ENCODE assay signal across 6 cellular contexts in genomic region chr1:153610334-153611023, GRCh38. TPM values are rescaled to one million over a fixed set of nuclear protein-coding genes. Genes with fewer than 3 reads are reported as not detected.
DNase-seq lines count a peak whose midpoint lies in the region; TF ChIP-seq lines count a peak whose summit lies in the region.
"Had no signal": no experiment of that assay in that cellular context is flagged by ENCODE, and none has a peak within 500 bp of the region (broad histone marks: within the 10 kb centered on the region; RNA-seq: fewer than 3 reads in every experiment).

No MANE protein-coding gene starts in this region.

- peak overlapping the region; percentile 99 for H3K27ac ChIP-seq in RWPE1
- peak overlapping the region in 2 of 3 donors; percentile 73 to 78 for H3K27ac ChIP-seq in thyroid gland
- H3K27ac ChIP-seq: SJCRH30 had no signal

- H3K9me3 ChIP-seq in thyroid gland: no peaks in the 10 kb centered on the region
- H3K9me3 ChIP-seq: SJCRH30 had no signal

- no peak for TF ChIP-seq POLR2A in thyroid gland (IDR thresholded peaks at IDR 0.05)

- no peak for DNase-seq in RWPE1 (ENCODE audit: low spot score)
- no peak for DNase-seq in fibroblast of villous mesenchyme (ENCODE audit: low read depth)
- no peak for DNase-seq in thyroid gland
- DNase-seq in NCI-H524 treated with DMSO at 0.1 percent for 48 hours (lab: John Stamatoyannopoulos, UW): no peak
- DNase-seq in hypothalamus (lab: John Stamatoyannopoulos, UW): no peak
- DNase-seq: SJCRH30 had no signal

- H3K4me3 ChIP-seq in fibroblast of villous mesenchyme (ENCODE audit: low read depth, low read length) (peak overlapping the region; percentile 21), thyroid gland (replicated peaks in 1 of 3) (no peak overlapping the region)
- H3K4me3 ChIP-seq: SJCRH30 had no signal

- 45 to 53% methylated on average over 4 of the region's 10 CpGs for WGBS in thyroid gland, 2 donors

- CTCF ChIA-PET in RWPE1 (lab: Yijun Ruan, JAX): interaction anchor here (1.0 to 2.3 kb wide), 3 partner anchors 38 to 101 kb away, joined by 4 to 8 read pairs (median 4); no protein-coding TSS in a partner anchor

- H3K27me3 ChIP-seq in thyroid gland: no peaks in the 10 kb centered on the region
- H3K27me3 ChIP-seq: SJCRH30 had no signal

- TF ChIP-seq CTCF in RWPE1 (conservative IDR thresholded peaks at IDR 0.05; ENCODE audit: low read depth) (no peak), fibroblast of villous mesenchyme (IDR thresholded peaks at IDR 0.05; ENCODE audit: insufficient read depth, low read depth, low read length) (no peak), thyroid gland (IDR thresholded peaks at IDR 0.05) (no peak)

- peaks cover 55 to 67% of the 10 kb centered on the region in 2 donors for H3K4me1 ChIP-seq in thyroid gland

- POLR2A ChIA-PET in RWPE1 (lab: Yijun Ruan, JAX; ENCODE audit: low non-redundant PET): interaction anchor here (1.5 to 7.6 kb wide), 2 partner anchors 16 to 24 kb away, joined by 6 to 56 read pairs; partner anchors contain the start of genes CHTOP, S100A1 and S100A13

- peaks cover 14% of the 10 kb centered on the region in 2 donors for H3K36me3 ChIP-seq in thyroid gland
- H3K36me3 ChIP-seq: SJCRH30 had no signal

- intact Hi-C loops in thyroid gland (cut with DNase I): loop anchor here (5.0 kb wide), 1 partner anchor 33 kb away; no protein-coding TSS in a partner anchor

RNA-seq across cellular contexts. Expression of gene S100A16, which starts 2.5 kb away (rescaled TPM):
- 159 and 206 TPM in 2 replicates for total RNA-seq in fibroblast of villous mesenchyme
- total RNA-seq in thyroid gland: 100 to 1,000 TPM in 1 of 4 donors, 10 to 100 TPM in 3; 62.7 to 104 (median 76.3) TPM

RNA-seq across cellular contexts. Expression of gene S100A14, which starts 5.6 kb away (rescaled TPM):
- total RNA-seq in fibroblast of villous mesenchyme (not detected in 2 replicates), thyroid gland (100 to 1,000 TPM; 112 to 175 (median 132) TPM)
- total RNA-seq: SJCRH30 had no signal

RNA-seq across cellular contexts. Expression of gene S100A13, which starts 16.8 kb away (rescaled TPM):
- total RNA-seq in fibroblast of villous mesenchyme: 160 and 178 TPM in 2 replicates
- 100 to 1,000 TPM; 219 to 545 (median 343) TPM for total RNA-seq in thyroid gland

RNA-seq across cellular contexts. Expression of gene S100A1, which starts 17.8 kb away (rescaled TPM):
- not detected in 2 replicates for total RNA-seq in fibroblast of villous mesenchyme
- total RNA-seq in thyroid gland: 100 to 1,000 TPM; 139 to 498 (median 231) TPM

RNA-seq across cellular contexts. Expression of gene CHTOP, which starts 23.4 kb away (rescaled TPM):
- total RNA-seq in fibroblast of villous mesenchyme (41.9 and 47.9 TPM in 2 replicates), thyroid gland (100 to 1,000 TPM in 3 of 4 donors, 10 to 100 TPM in 1; 99.1 to 124 (median 105) TPM)

Comparison
In these comparisons a context has a peak if more than half of its experiments do, and no peak if none do; other contexts are left out.
1. RNA of gene S100A14, which starts 5.6 kb away (total RNA-seq): 112 to 175 TPM in thyroid gland; not detected in fibroblast of villous mesenchyme; every median in the first group is over 100 times any median in the second.